Comparison of ENCODE assay signal across 8 cellular contexts in genomic region chr16:610513-611381, GRCh38. TPM values are rescaled to one million over a fixed set of nuclear protein-coding genes. Genes with fewer than 3 reads are reported as not detected.
A peak's percentile ranks its signal among the peaks of the same experiment; 100 is the strongest.
DNase-seq lines count a peak whose midpoint lies in the region; ATAC-seq and TF ChIP-seq lines count a peak whose summit lies in the region.

No MANE protein-coding gene starts in this region.

- H3K56ac ChIP-seq in IMR-90 (ENCODE audit: extremely low read depth, insufficient read depth, low read length), result no peak overlapping the region

- POLR2A ChIA-PET in IMR-90 (lab: Charles Lee; ENCODE audit: unreplicated experiment), result no interaction called here

- H3K4me2 ChIP-seq in IMR-90 (ENCODE audit: low read depth, low read length) (no peak overlapping the region), parathyroid adenoma (ENCODE audit: low read length) (no peak overlapping the region)

- peaks cover 6% of the 10 kb centered on the region; the same call in 1 of the 2 replicates for H3K9me1 ChIP-seq in IMR-90 (ENCODE audit: insufficient read depth, low read length)

- H3K4me1 ChIP-seq in IMR-90 (ENCODE audit: control insufficient read depth, insufficient read depth, low read length) (no peaks in the 10 kb centered on the region), parathyroid adenoma (no peaks in the 10 kb centered on the region)

- no peak for DNase-seq in AG09309 (ENCODE audit: low read depth)
- no peak for DNase-seq in IMR-90
- DNase-seq in activated T-cell treated with anti-CD3 and anti-CD28 coated beads for 48 hours (ENCODE audit: low read depth), result peak; percentile 61
- DNase-seq in fibroblast of peridontal ligament (ENCODE audit: extremely low read depth), result peak; percentile 8
- no peak for DNase-seq in GF-D8 (lab: John Stamatoyannopoulos, UW)
- no peak for DNase-seq in NK-92 (lab: John Stamatoyannopoulos, UW; ENCODE audit: unreplicated experiment)
- no peak for DNase-seq in KG1 (lab: John Stamatoyannopoulos, UW)

- intact Hi-C loops in IMR-90 (cut with micrococcal nuclease), result no loop called here

- no peak overlapping the region for H2AK9ac ChIP-seq in IMR-90 (replicated peaks; ENCODE audit: low read depth, low read length, poor library complexity)

- no peak for ATAC-seq in IMR-90 (ENCODE audit: low read depth)

- in situ Hi-C loops in IMR-90 (cut with MboI; ENCODE audit: low sequenced_read_pairs), result no loop called here

- peak; percentile 41 for TF ChIP-seq RAD21 in IMR-90 (IDR thresholded peaks at IDR 0.05; ENCODE audit: low read length)

- peaks cover 16% of the 10 kb centered on the region for H4K20me1 ChIP-seq in IMR-90 (ENCODE audit: insufficient read depth, low read length)

- 79% methylated on average over 9 of the region's 28 CpGs; no CpG with 5 or more reads in 1 of the 2 experiments for WGBS in IMR-90 (ENCODE audit: extremely low coverage in 2 of 2, insufficient read length in 1 of 2), 2 experiments

- BruUV-seq in IMR-90 (replicated peaks; lab: Mats Ljungman, UMichigan), result no TSS peak

- TF ChIP-seq POLR2A in IMR-90 (IDR thresholded peaks at IDR 0.05; ENCODE audit: low read depth, low read length), result no peak

- H3K4ac ChIP-seq in IMR-90 (ENCODE audit: low read depth, low read length), result no peak overlapping the region

- CTCF ChIA-PET in IMR-90 (lab: Yijun Ruan, JAX), result no interaction called here

- TF ChIP-seq CTCF in AG09309 (IDR thresholded peaks at IDR 0.05; ENCODE audit: control insufficient read depth, insufficient read depth, low read depth, low read length, missing control alignments) (peak; percentile 41), IMR-90 (conservative IDR thresholded peaks at IDR 0.05; ENCODE audit: low read depth, low read length) (peak; percentile 44), parathyroid adenoma (IDR thresholded peaks at IDR 0.05) (peak; percentile 72)

- H3K23ac ChIP-seq in IMR-90 (ENCODE audit: low read depth, low read length), result no peak overlapping the region; the same call in 1 of the 2 replicates

- H3K9me3 ChIP-seq in IMR-90 (ENCODE audit: control insufficient read depth, insufficient read depth, low read length) (no peaks in the 10 kb centered on the region), parathyroid adenoma (ENCODE audit: control insufficient read depth, low read length) (no peaks in the 10 kb centered on the region)

- H2AK5ac ChIP-seq in IMR-90 (ENCODE audit: low read depth, low read length), result no peak overlapping the region

- H3K4me3 ChIP-seq in AG09309 (ENCODE audit: control insufficient read depth, low read depth, low read length), result no peak overlapping the region
- no peak overlapping the region for H3K4me3 ChIP-seq in IMR-90 (ENCODE audit: insufficient read depth, low read depth, low read length)
- no peak overlapping the region for H3K4me3 ChIP-seq in parathyroid adenoma (ENCODE audit: low read depth, low read length)

- no peak overlapping the region for H3K9ac ChIP-seq in IMR-90 (ENCODE audit: low read depth, low read length)
- no peak overlapping the region for H3K9ac ChIP-seq in parathyroid adenoma

- peaks cover 9 to 37% of the 10 kb centered on the region in 2 experiments for H3K79me1 ChIP-seq in IMR-90 (ENCODE audit: low read depth in 1 of 2, low read length in 2 of 2)

- H3K36me3 ChIP-seq in IMR-90 (ENCODE audit: control insufficient read depth, insufficient read depth, low read length) (peaks cover 5% of the 10 kb centered on the region; the same call in 1 of the 2 replicates), parathyroid adenoma (ENCODE audit: control insufficient read depth, insufficient read depth, low read length) (no peaks in the 10 kb centered on the region)

- H2BK15ac ChIP-seq in IMR-90 (ENCODE audit: low read depth, low read length), result no peak overlapping the region

- no peak overlapping the region for H4K5ac ChIP-seq in IMR-90 (ENCODE audit: low read depth, low read length)

- H3K18ac ChIP-seq in IMR-90 (ENCODE audit: low read depth, low read length), result no peak overlapping the region

- H2AFZ ChIP-seq in IMR-90 (replicated peaks; ENCODE audit: low read length, poor library complexity) (no peak overlapping the region), parathyroid adenoma (no peak overlapping the region)

- H3K27ac ChIP-seq in IMR-90 (ENCODE audit: insufficient read depth, low read length) (no peak overlapping the region), parathyroid adenoma (no peak overlapping the region)

- no peaks in the 10 kb centered on the region for H3K27me3 ChIP-seq in IMR-90 (ENCODE audit: control insufficient read depth, insufficient read depth, low read length)
- no peaks in the 10 kb centered on the region for H3K27me3 ChIP-seq in parathyroid adenoma (ENCODE audit: control insufficient read depth, insufficient read depth, low read length)

- no peak overlapping the region for H4K8ac ChIP-seq in IMR-90 (ENCODE audit: low read depth in 2 of 2, low read length in 2 of 2)

- H2BK20ac ChIP-seq in IMR-90 (ENCODE audit: low read depth, low read length), result no peak overlapping the region

- H2BK120ac ChIP-seq in IMR-90 (ENCODE audit: low read depth, low read length), result no peak overlapping the region

- dilution Hi-C loops in IMR-90 (cut with HindIII; ENCODE audit: low sequenced_read_pairs, unreplicated experiment), result no loop called here

- H3K14ac ChIP-seq in IMR-90 (replicated peaks; ENCODE audit: low read depth, low read length), result no peak overlapping the region

- H3K79me2 ChIP-seq in parathyroid adenoma, result peaks cover 48% of the 10 kb centered on the region

- H2BK5ac ChIP-seq in IMR-90 (ENCODE audit: low read depth, low read length, poor library complexity, severe bottlenecking), result no peak overlapping the region

- H4K91ac ChIP-seq in IMR-90 (ENCODE audit: insufficient read depth, low read depth, low read length), result no peak overlapping the region

TF ChIP-seq in IMR-90, 13 proteins besides CTCF, POLR2A, EP300 and RAD21:
- TF ChIP-seq FOS (IDR thresholded peaks at IDR 0.05; ENCODE audit: low read depth, low read length), result no peak
- TF ChIP-seq ELK1 (IDR thresholded peaks at IDR 0.05; ENCODE audit: borderline replicate concordance, low read depth, low read length), result no peak
- TF ChIP-seq BHLHE40 (IDR thresholded peaks at IDR 0.05; ENCODE audit: low read depth, low read length), result no peak
- TF ChIP-seq CHD1 (IDR thresholded peaks at IDR 0.05; ENCODE audit: low read depth, low read length), result no peak
- TF ChIP-seq RCOR1 (IDR thresholded peaks at IDR 0.05; ENCODE audit: insufficient replicate concordance, low read length), result no peak

RNA-seq across cellular contexts. Expression of gene WFIKKN1, which starts 20.0 kb away (rescaled TPM):
- total RNA-seq in IMR-90 (2012; rRNA removed), result not detected in 2 replicates
- 0.10 and 0.23 TPM in 2 replicates for polyA plus RNA-seq in IMR-90 (2012; rRNA removed)
- 0.08 and 0.24 TPM in 2 replicates for polyA plus RNA-seq in IMR-90 (2012; cell fraction: cytosol; rRNA removed)
- 0.44 and 2.5 TPM in 2 replicates for polyA plus RNA-seq in IMR-90 (2012; cell fraction: nucleus; rRNA removed; ENCODE audit: low replicate concordance)

RNA-seq across cellular contexts. Expression of gene RAB40C, which starts 20.9 kb away (rescaled TPM):
- 6.8 and 6.9 TPM in 2 replicates for total RNA-seq in IMR-90 (2012; rRNA removed)
- polyA plus RNA-seq in IMR-90 (2012; rRNA removed), result 13.7 and 15.3 TPM in 2 replicates
- polyA plus RNA-seq in IMR-90 (2012; cell fraction: cytosol; rRNA removed), result 11.0 and 21.8 TPM in 2 replicates
- 26.4 and 67.6 TPM in 2 replicates for polyA plus RNA-seq in IMR-90 (2012; cell fraction: nucleus; rRNA removed; ENCODE audit: low replicate concordance)

RNA-seq across cellular contexts. Expression of gene METTL26, which starts 25.4 kb away (rescaled TPM):
- total RNA-seq in IMR-90 (2012; rRNA removed), result 40.8 and 46.8 TPM in 2 replicates
- polyA plus RNA-seq in IMR-90 (2012; rRNA removed), result 128 and 184 TPM in 2 replicates
- 259 and 357 TPM in 2 replicates for polyA plus RNA-seq in IMR-90 (2012; cell fraction: cytosol; rRNA removed)
- polyA plus RNA-seq in IMR-90 (2012; cell fraction: nucleus; rRNA removed; ENCODE audit: low replicate concordance), result 117 and 422 TPM in 2 replicates

RNA-seq across cellular contexts. Expression of gene MCRIP2, which starts 30.9 kb away (rescaled TPM):
- 6.3 and 8.6 TPM in 2 replicates for total RNA-seq in IMR-90 (2012; rRNA removed)
- polyA plus RNA-seq in IMR-90 (2012; rRNA removed), result 19.6 and 27.9 TPM in 2 replicates
- polyA plus RNA-seq in IMR-90 (2012; cell fraction: cytosol; rRNA removed), result 25.3 and 26.7 TPM in 2 replicates
- 21.2 and 46.6 TPM in 2 replicates for polyA plus RNA-seq in IMR-90 (2012; cell fraction: nucleus; rRNA removed; ENCODE audit: low replicate concordance)

RNA-seq across cellular contexts. Expression of gene WDR90, which starts 38.4 kb away (rescaled TPM):
- total RNA-seq in IMR-90 (2012; rRNA removed), result 1.4 and 1.7 TPM in 2 replicates
- polyA plus RNA-seq in IMR-90 (2012; rRNA removed), result 18.7 and 21.7 TPM in 2 replicates
- polyA plus RNA-seq in IMR-90 (2012; cell fraction: cytosol; rRNA removed), result 7.5 and 8.1 TPM in 2 replicates
- polyA plus RNA-seq in IMR-90 (2012; cell fraction: nucleus; rRNA removed; ENCODE audit: low replicate concordance), result 118 and 402 TPM in 2 replicates

Comparison
In these comparisons a context has a peak if more than half of its experiments do, and no peak if none do; other contexts are left out.
1. DNase-seq: peak in activated T-cell treated with anti-CD3 and anti-CD28 coated beads for 48 hours (single experiment) and fibroblast of peridontal ligament (single experiment); none in AG09309 (single experiment), IMR-90 (single experiment), GF-D8 (single experiment), NK-92 (single experiment) and KG1 (single experiment).
2. Peak in every context shown above with its lines, with median percentiles within 50 percentile points of each other: CTCF ChIP-seq.